Comparison of ENCODE assay signal across 14 cellular contexts in the genomic region with DNA sequence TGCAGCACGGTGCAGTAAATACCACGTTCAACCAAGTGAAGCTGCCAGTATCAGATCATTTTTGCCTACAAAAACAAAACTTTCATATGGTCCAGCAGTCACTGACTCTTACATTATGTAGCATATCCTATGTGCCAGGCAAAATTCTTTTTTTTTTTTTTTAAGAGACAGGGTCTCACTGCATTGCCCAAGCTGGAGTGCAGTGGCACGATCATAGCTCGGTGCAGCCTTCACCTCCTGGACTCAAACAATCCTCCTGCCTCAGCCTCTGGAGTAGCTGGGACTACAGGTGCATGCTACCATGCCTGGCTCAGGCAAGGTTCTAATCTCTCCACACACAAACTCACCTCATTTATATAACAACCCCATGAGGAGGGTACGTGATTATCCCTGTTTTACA.
"Had no signal": no experiment of that assay in that cellular context is flagged by ENCODE, and none has a peak within 500 bp of the region (broad histone marks: within the 10 kb centered on the region; RNA-seq: fewer than 3 reads in every experiment).

No MANE protein-coding gene starts in this region.

- H3K4me1 ChIP-seq: breast epithelium, foreskin keratinocyte, testis had no signal

- FAIRE-seq: urothelium cell line had no signal

- H3K4me3 ChIP-seq: breast epithelium, mucosa of descending colon, testis had no signal

- H3K4me3 Mint-ChIP-seq: activated CD4-positive, alpha-beta memory T cell treated with anti-CD3 and anti-CD28 coated beads, Interleukin-2, amount 10 ng/mL, durations not matched to agents 7 days and 5 days; activated naive CD8-positive, alpha-beta T cell treated with anti-CD3 and anti-CD28 coated beads, Interleukin-2, amount 10 ng/mL, durations not matched to agents 7 days and 5 days; naive thymus-derived CD8-positive, alpha-beta T cell; stimulated activated naive CD8-positive, alpha-beta T cell treated with anti-CD3 and anti-CD28 coated beads, Interleukin-15, amount 100 ng/mL, for 72 hours had no signal

- H3K36me3 ChIP-seq: breast epithelium had no signal

- ATAC-seq: foreskin keratinocyte; naive thymus-derived CD8-positive, alpha-beta T cell; stimulated activated naive CD8-positive, alpha-beta T cell treated with anti-CD3 and anti-CD28 coated beads, Interleukin-15, amount 100 ng/mL, for 72 hours had no signal

- H3K9me3 ChIP-seq: breast epithelium, mucosa of descending colon, testis had no signal

- H3K27ac ChIP-seq: breast epithelium, foreskin keratinocyte had no signal

- H3K27ac Mint-ChIP-seq: activated CD4-positive, alpha-beta memory T cell treated with anti-CD3 and anti-CD28 coated beads, Interleukin-2, amount 10 ng/mL, durations not matched to agents 7 days and 5 days; activated naive CD8-positive, alpha-beta T cell treated with anti-CD3 and anti-CD28 coated beads, Interleukin-2, amount 10 ng/mL, durations not matched to agents 7 days and 5 days; naive thymus-derived CD8-positive, alpha-beta T cell had no signal

- H3K9me3 Mint-ChIP-seq: activated CD4-positive, alpha-beta memory T cell treated with anti-CD3 and anti-CD28 coated beads, Interleukin-2, amount 10 ng/mL, durations not matched to agents 7 days and 5 days; naive thymus-derived CD8-positive, alpha-beta T cell; stimulated activated naive CD8-positive, alpha-beta T cell treated with anti-CD3 and anti-CD28 coated beads, Interleukin-15, amount 100 ng/mL, for 72 hours had no signal

- H3K36me3 Mint-ChIP-seq: activated naive CD8-positive, alpha-beta T cell treated with anti-CD3 and anti-CD28 coated beads, Interleukin-2, amount 10 ng/mL, durations not matched to agents 7 days and 5 days; naive thymus-derived CD8-positive, alpha-beta T cell had no signal

- DNase-seq: activated CD4-positive, alpha-beta memory T cell treated with anti-CD3 and anti-CD28 coated beads, Interleukin-2, amount 10 ng/mL, durations not matched to agents 7 days and 5 days; activated CD4-positive, alpha-beta T cell treated with anti-CD3 and anti-CD28 coated beads for 1 hour; activated naive CD8-positive, alpha-beta T cell treated with anti-CD3 and anti-CD28 coated beads, Interleukin-2, amount 10 ng/mL, durations not matched to agents 7 days and 5 days; aorta; foreskin keratinocyte; naive thymus-derived CD8-positive, alpha-beta T cell; stimulated activated CD4-positive, alpha-beta T cell treated with anti-CD3 and anti-CD28 coated beads, Interleukin-15, amount 100 ng/mL, for 24 hours; stimulated activated CD4-positive, alpha-beta T cell treated with anti-CD3 and anti-CD28 coated beads, Interleukin-4, amount 100 ng/mL, for 24 hours; stimulated activated naive CD8-positive, alpha-beta T cell treated with anti-CD3 and anti-CD28 coated beads, Interleukin-15, amount 100 ng/mL, for 72 hours had no signal

- H3K27me3 ChIP-seq: breast epithelium, dorsolateral prefrontal cortex, foreskin keratinocyte, testis had no signal

- H3K27me3 Mint-ChIP-seq: activated CD4-positive, alpha-beta memory T cell treated with anti-CD3 and anti-CD28 coated beads, Interleukin-2, amount 10 ng/mL, durations not matched to agents 7 days and 5 days; naive thymus-derived CD8-positive, alpha-beta T cell; stimulated activated naive CD8-positive, alpha-beta T cell treated with anti-CD3 and anti-CD28 coated beads, Interleukin-15, amount 100 ng/mL, for 72 hours had no signal
